ENCODE assay signal across 1 cellular context in genomic region chr6:16514249-16514648, GRCh38.
TF ChIP-seq lines count a peak whose summit lies in the region.

No MANE protein-coding gene starts in this region.

TF ChIP-seq in HCT116, 20 proteins besides CTCF, POLR2A, EP300 and RAD21 (continued from another document):
- TF ChIP-seq YY1 (IDR thresholded peaks at IDR 0.05; ENCODE audit: extremely low read depth, insufficient replicate concordance, low read depth, low read length): no peak
- no peak for TF ChIP-seq SRF (IDR thresholded peaks at IDR 0.05; ENCODE audit: low read depth)
- TF ChIP-seq TCF7L2 (IDR thresholded peaks at IDR 0.05; ENCODE audit: borderline replicate concordance, extremely low read depth, insufficient read depth, insufficient read length): no peak
